1 cellular context compared by ENCODE assay signal in the genomic region with DNA sequence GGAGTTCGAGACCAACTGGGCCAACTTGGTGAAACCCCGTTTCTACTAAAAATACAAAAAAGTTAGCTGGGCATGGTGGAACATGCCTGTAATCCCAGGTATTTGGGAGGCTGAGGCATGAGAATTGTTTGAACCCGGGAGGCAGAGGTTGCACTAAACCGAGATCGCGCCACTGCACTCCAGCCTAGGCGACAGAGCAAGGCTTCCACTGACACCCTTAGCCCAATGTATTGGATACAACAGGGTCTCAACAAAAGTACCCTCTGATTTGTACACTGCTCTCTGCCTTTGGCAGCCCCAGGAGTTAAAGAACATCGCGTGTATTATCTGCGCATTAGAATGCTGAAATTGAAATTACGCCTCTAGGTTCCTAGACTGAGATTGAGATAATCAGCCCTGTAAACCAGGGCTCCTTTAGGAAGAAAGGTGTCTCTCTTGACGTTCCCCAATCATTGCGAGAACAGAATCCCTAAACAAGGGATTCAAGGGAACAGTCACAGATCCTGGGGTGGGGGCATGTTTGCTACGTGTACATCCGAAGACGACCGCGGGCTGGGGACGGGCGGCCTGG.
TF ChIP-seq lines count a peak whose summit lies in the region.

No MANE protein-coding gene starts in this region.

TF ChIP-seq in H1, 55 proteins besides CTCF, POLR2A, EP300 and RAD21:
- TF ChIP-seq, protein P1, sequence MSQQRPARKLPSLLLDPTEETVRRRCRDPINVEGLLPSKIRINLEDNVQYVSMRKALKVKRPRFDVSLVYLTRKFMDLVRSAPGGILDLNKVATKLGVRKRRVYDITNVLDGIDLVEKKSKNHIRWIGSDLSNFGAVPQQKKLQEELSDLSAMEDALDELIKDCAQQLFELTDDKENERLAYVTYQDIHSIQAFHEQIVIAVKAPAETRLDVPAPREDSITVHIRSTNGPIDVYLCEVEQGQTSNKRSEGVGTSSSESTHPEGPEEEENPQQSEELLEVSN (IDR thresholded peaks at IDR 0.05), result no peak
- TF ChIP-seq RNF2 (IDR thresholded peaks at IDR 0.05; ENCODE audit: borderline replicate concordance, low read depth, low read length, missing control alignments, poor library complexity, severe bottlenecking), result no peak
- peak; percentile 76 for TF ChIP-seq ASH2L (IDR thresholded peaks at IDR 0.05; ENCODE audit: low read length)
